In the genomic region with DNA sequence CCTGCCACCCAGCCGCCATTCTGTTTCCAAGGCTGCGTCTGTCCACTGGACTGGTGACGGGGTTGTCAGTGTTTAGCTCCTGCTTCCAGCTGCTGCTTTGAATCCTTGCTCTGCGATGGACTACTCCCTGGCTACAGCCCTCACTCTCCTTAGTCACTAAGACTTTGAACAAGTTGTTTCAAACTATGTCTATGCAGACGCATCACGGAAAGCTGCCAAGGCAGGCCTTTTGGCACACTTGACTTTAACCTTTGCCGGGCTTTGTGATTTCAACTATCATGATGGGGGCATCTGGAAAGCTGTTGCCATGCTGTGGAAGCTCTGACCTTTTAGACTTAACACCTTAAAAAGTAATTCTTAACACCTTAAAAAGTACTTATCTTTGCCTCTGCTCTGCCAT, we compare ENCODE assay signal across 37 cellular contexts. TPM values are rescaled to one million over a fixed set of nuclear protein-coding genes. Genes with fewer than 3 reads are reported as not detected.
"Had no signal": no experiment of that assay in that cellular context is flagged by ENCODE, and none has a peak within 500 bp of the region (broad histone marks: within the 10 kb centered on the region; RNA-seq: fewer than 3 reads in every experiment).

No MANE protein-coding gene starts in this region.

- H3K4me3 ChIP-seq: ascending aorta, cardiac muscle cell had no signal

- H3K27me3 ChIP-seq: ascending aorta, cardiac muscle cell had no signal

- H3K9me3 ChIP-seq: ascending aorta had no signal

- H3K9me3 Mint-ChIP-seq: activated B cell treated with CpG ODN at 0.5 μM for 24 hours; activated CD4-positive, alpha-beta memory T cell treated with anti-CD3 and anti-CD28 coated beads for 36 hours; activated CD4-positive, alpha-beta T cell treated with anti-CD3 and anti-CD28 coated beads, Interleukin-2, amount 10 ng/mL, durations not matched to agents 24 days and 14 days; activated CD8-positive, alpha-beta T cell treated with anti-CD3 and anti-CD28 coated beads for 36 hours; activated naive CD4-positive, alpha-beta T cell treated with anti-CD3 and anti-CD28 coated beads, Interleukin-2, amount 10 ng/mL, durations not matched to agents 7 days and 5 days; activated naive CD4-positive, alpha-beta T cell treated with anti-CD3 and anti-CD28 coated beads, Interleukin-2, amount 50 U/mL, for 24 hours; activated naive CD8-positive, alpha-beta T cell treated with anti-CD3 and anti-CD28 coated beads, Interleukin-2, amount 10 ng/mL, durations not matched to agents 7 days and 5 days; activated naive CD8-positive, alpha-beta T cell treated with anti-CD3 and anti-CD28 coated beads, Interleukin-2, amount 50 U/mL, for 24 hours; activated T-cell treated with anti-CD3 and anti-CD28 coated beads, Interleukin-2, amount 50 U/mL, for 24 hours; activated T-helper 2 cell treated with anti-CD3 and anti-CD28 coated beads, Interferon-gamma antibody, Interleukin-2, Interleukin-4, amounts not matched to agents 10 μg/mL and 5 μg/mL and 100 μg/mL, durations not matched to agents 14 hours and 24 hours and 36 hours; brain; central memory CD8-positive, alpha-beta T cell; T-helper 1 cell treated with Interleukin-12 subunit alpha and Interleukin-12 subunit beta and Interleukin-4 antibody, amounts not matched to agents 30 μg/mL and 1 μg/mL, for 36 hours; T-helper 2 cell treated with Interferon-gamma antibody and Interleukin-4, amounts not matched to agents 5 μg/mL and 100 μg/mL, for 36 hours had no signal

- ATAC-seq: activated CD8-positive, alpha-beta memory T cell treated with anti-CD3 and anti-CD28 coated beads, Interleukin-2, amount 10 ng/mL, durations not matched to agents 7 days and 5 days; activated CD8-positive, alpha-beta T cell treated with anti-CD3 and anti-CD28 coated beads for 36 hours; activated naive CD8-positive, alpha-beta T cell treated with anti-CD3 and anti-CD28 coated beads, Interleukin-2, amount 50 U/mL, for 24 hours had no signal

- H3K36me3 Mint-ChIP-seq: activated CD4-positive, alpha-beta memory T cell treated with anti-CD3 and anti-CD28 coated beads for 36 hours; activated CD8-positive, alpha-beta memory T cell treated with anti-CD3 and anti-CD28 coated beads, Interleukin-2, amount 10 ng/mL, durations not matched to agents 7 days and 5 days; activated naive CD4-positive, alpha-beta T cell treated with anti-CD3 and anti-CD28 coated beads, Interleukin-2, amount 10 ng/mL, durations not matched to agents 7 days and 5 days; activated naive CD4-positive, alpha-beta T cell treated with anti-CD3 and anti-CD28 coated beads, Interleukin-2, amount 50 U/mL, for 24 hours; activated naive CD8-positive, alpha-beta T cell; activated naive CD8-positive, alpha-beta T cell treated with anti-CD3 and anti-CD28 coated beads, Interleukin-2, amount 10 ng/mL, durations not matched to agents 7 days and 5 days; brain had no signal

- H3K27ac ChIP-seq: ascending aorta, cardiac muscle cell, VCaP had no signal

- H3K27ac Mint-ChIP-seq: activated B cell treated with CpG ODN at 0.5 μM for 24 hours; activated CD4-positive, alpha-beta memory T cell treated with anti-CD3 and anti-CD28 coated beads for 36 hours; activated CD4-positive, alpha-beta T cell treated with anti-CD3 and anti-CD28 coated beads, Interleukin-2, amount 10 ng/mL, durations not matched to agents 24 days and 14 days; activated CD8-positive, alpha-beta memory T cell treated with anti-CD3 and anti-CD28 coated beads, Interleukin-2, amount 10 ng/mL, durations not matched to agents 7 days and 5 days; activated CD8-positive, alpha-beta T cell treated with anti-CD3 and anti-CD28 coated beads for 36 hours; activated naive CD4-positive, alpha-beta T cell treated with anti-CD3 and anti-CD28 coated beads, Interleukin-2, amount 10 ng/mL, durations not matched to agents 7 days and 5 days; activated naive CD4-positive, alpha-beta T cell treated with anti-CD3 and anti-CD28 coated beads, Interleukin-2, amount 50 U/mL, for 24 hours; activated naive CD8-positive, alpha-beta T cell; activated naive CD8-positive, alpha-beta T cell treated with anti-CD3 and anti-CD28 coated beads, Interleukin-2, amount 10 ng/mL, durations not matched to agents 7 days and 5 days; activated naive CD8-positive, alpha-beta T cell treated with anti-CD3 and anti-CD28 coated beads, Interleukin-2, amount 50 U/mL, for 24 hours; activated T-cell treated with anti-CD3 and anti-CD28 coated beads, Interleukin-2, amount 50 U/mL, for 24 hours; activated T-helper 2 cell treated with anti-CD3 and anti-CD28 coated beads, Interferon-gamma antibody, Interleukin-2, Interleukin-4, amounts not matched to agents 10 μg/mL and 5 μg/mL and 100 μg/mL, durations not matched to agents 14 hours and 24 hours and 36 hours; brain; T-helper 1 cell treated with Interleukin-12 subunit alpha and Interleukin-12 subunit beta and Interleukin-4 antibody, amounts not matched to agents 30 μg/mL and 1 μg/mL, for 36 hours; T-helper 2 cell treated with Interferon-gamma antibody and Interleukin-4, amounts not matched to agents 5 μg/mL and 100 μg/mL, for 36 hours had no signal

- H3K4me3 Mint-ChIP-seq: activated B cell treated with CpG ODN at 0.5 μM for 24 hours; activated CD4-positive, alpha-beta memory T cell treated with anti-CD3 and anti-CD28 coated beads for 36 hours; activated CD4-positive, alpha-beta T cell treated with anti-CD3 and anti-CD28 coated beads, Interleukin-2, amount 10 ng/mL, durations not matched to agents 24 days and 14 days; activated CD8-positive, alpha-beta memory T cell treated with anti-CD3 and anti-CD28 coated beads, Interleukin-2, amount 10 ng/mL, durations not matched to agents 7 days and 5 days; activated CD8-positive, alpha-beta T cell treated with anti-CD3 and anti-CD28 coated beads for 36 hours; activated naive CD4-positive, alpha-beta T cell treated with anti-CD3 and anti-CD28 coated beads, Interleukin-2, amount 10 ng/mL, durations not matched to agents 7 days and 5 days; activated naive CD4-positive, alpha-beta T cell treated with anti-CD3 and anti-CD28 coated beads, Interleukin-2, amount 50 U/mL, for 24 hours; activated naive CD8-positive, alpha-beta T cell; activated naive CD8-positive, alpha-beta T cell treated with anti-CD3 and anti-CD28 coated beads, Interleukin-2, amount 10 ng/mL, durations not matched to agents 7 days and 5 days; activated naive CD8-positive, alpha-beta T cell treated with anti-CD3 and anti-CD28 coated beads, Interleukin-2, amount 50 U/mL, for 24 hours; activated T-cell treated with anti-CD3 and anti-CD28 coated beads, Interleukin-2, amount 50 U/mL, for 24 hours; brain; central memory CD8-positive, alpha-beta T cell; T-helper 1 cell treated with Interleukin-12 subunit alpha and Interleukin-12 subunit beta and Interleukin-4 antibody, amounts not matched to agents 30 μg/mL and 1 μg/mL, for 36 hours; T-helper 2 cell treated with Interferon-gamma antibody and Interleukin-4, amounts not matched to agents 5 μg/mL and 100 μg/mL, for 36 hours had no signal

- H3K4me1 Mint-ChIP-seq: activated B cell treated with CpG ODN at 0.5 μM for 24 hours; activated CD4-positive, alpha-beta T cell treated with anti-CD3 and anti-CD28 coated beads, Interleukin-2, amount 10 ng/mL, durations not matched to agents 24 days and 14 days; activated CD8-positive, alpha-beta memory T cell treated with anti-CD3 and anti-CD28 coated beads, Interleukin-2, amount 10 ng/mL, durations not matched to agents 7 days and 5 days; activated naive CD4-positive, alpha-beta T cell treated with anti-CD3 and anti-CD28 coated beads, Interleukin-2, amount 10 ng/mL, durations not matched to agents 7 days and 5 days; activated naive CD4-positive, alpha-beta T cell treated with anti-CD3 and anti-CD28 coated beads, Interleukin-2, amount 50 U/mL, for 24 hours; activated naive CD8-positive, alpha-beta T cell treated with anti-CD3 and anti-CD28 coated beads, Interleukin-2, amount 10 ng/mL, durations not matched to agents 7 days and 5 days; activated naive CD8-positive, alpha-beta T cell treated with anti-CD3 and anti-CD28 coated beads, Interleukin-2, amount 50 U/mL, for 24 hours; brain; central memory CD8-positive, alpha-beta T cell had no signal

- H3K4me1 ChIP-seq: ascending aorta had no signal

- DNase-seq: activated B cell treated with CpG ODN at 0.5 μM for 24 hours; activated CD4-positive, alpha-beta memory T cell treated with anti-CD3 and anti-CD28 coated beads for 36 hours; activated CD4-positive, alpha-beta T cell treated with anti-CD3 and anti-CD28 coated beads for 4 hours; activated CD4-positive, alpha-beta T cell treated with anti-CD3 and anti-CD28 coated beads, Interleukin-2, amount 10 ng/mL, durations not matched to agents 24 days and 14 days; activated CD4-positive, alpha-beta T cell treated with anti-CD3 and anti-CD28 coated beads, Interleukin-2, amount 50 U/mL, for 1 hour; activated CD4-positive, alpha-beta T cell treated with anti-CD3 and anti-CD28 coated beads, Interleukin-2, amount 50 U/mL, for 4 hours; activated CD4-positive, CD25-positive, alpha-beta regulatory T cell treated with anti-CD3 and anti-CD28 coated beads, Interleukin-2, amount 50 U/mL, for 72 hours; activated CD8-positive, alpha-beta memory T cell treated with anti-CD3 and anti-CD28 coated beads for 24 hours; activated CD8-positive, alpha-beta memory T cell treated with anti-CD3 and anti-CD28 coated beads, Interleukin-2, amount 10 ng/mL, durations not matched to agents 7 days and 5 days; activated CD8-positive, alpha-beta memory T cell treated with anti-CD3 and anti-CD28 coated beads, Interleukin-2, amount 50 U/mL, for 48 hours; activated CD8-positive, alpha-beta T cell treated with anti-CD3 and anti-CD28 coated beads for 36 hours; activated effector memory CD4-positive, alpha-beta T cell treated with Interleukin-2 at 50 U/mL for 16 hours; activated gamma-delta T cell; activated naive CD4-positive, alpha-beta T cell treated with anti-CD3 and anti-CD28 coated beads, Interleukin-2, amount 10 ng/mL, durations not matched to agents 7 days and 5 days; activated naive CD4-positive, alpha-beta T cell treated with Interleukin-2 at 50 U/mL for 16 hours; activated naive CD8-positive, alpha-beta T cell treated with anti-CD3 and anti-CD28 coated beads, Interleukin-2, amount 10 ng/mL, durations not matched to agents 7 days and 5 days; activated naive CD8-positive, alpha-beta T cell treated with anti-CD3 and anti-CD28 coated beads, Interleukin-2, amount 50 U/mL, for 24 hours; activated T-cell treated with anti-CD3 and anti-CD28 coated beads, Interleukin-2, amount 50 U/mL, for 24 hours; activated T-cell treated with anti-CD3 and anti-CD28 coated beads, Interleukin-2, amount 50 U/mL, for 48 hours; amygdala; anterior cingulate cortex; caudate nucleus; cerebellar nuclear complex; T-helper 1 cell; T-helper 2 cell; T-helper 9 cell had no signal

- H3K36me3 ChIP-seq: ascending aorta, cardiac muscle cell had no signal

- H3K27me3 Mint-ChIP-seq: activated CD4-positive, alpha-beta T cell treated with anti-CD3 and anti-CD28 coated beads, Interleukin-2, amount 10 ng/mL, durations not matched to agents 24 days and 14 days; activated naive CD4-positive, alpha-beta T cell treated with anti-CD3 and anti-CD28 coated beads, Interleukin-2, amount 10 ng/mL, durations not matched to agents 7 days and 5 days; activated naive CD8-positive, alpha-beta T cell had no signal

RNA-seq across cellular contexts. Expression of a gene that starts 54.4 kb away (rescaled TPM):
- total RNA-seq: activated B cell treated with CpG ODN at 0.5 μM for 24 hours; activated CD4-positive, alpha-beta memory T cell treated with anti-CD3 and anti-CD28 coated beads for 36 hours; activated CD4-positive, alpha-beta T cell treated with anti-CD3 and anti-CD28 coated beads, Interleukin-2, amount 10 ng/mL, durations not matched to agents 24 days and 14 days; activated CD8-positive, alpha-beta memory T cell treated with anti-CD3 and anti-CD28 coated beads, Interleukin-2, amount 10 ng/mL, durations not matched to agents 7 days and 5 days; activated CD8-positive, alpha-beta T cell treated with anti-CD3 and anti-CD28 coated beads for 36 hours; activated naive CD8-positive, alpha-beta T cell treated with anti-CD3 and anti-CD28 coated beads, Interleukin-2, amount 10 ng/mL, durations not matched to agents 7 days and 5 days; activated T-helper 2 cell treated with anti-CD3 and anti-CD28 coated beads, Interferon-gamma antibody, Interleukin-2, Interleukin-4, amounts not matched to agents 10 μg/mL and 5 μg/mL and 100 μg/mL, durations not matched to agents 14 hours and 24 hours and 36 hours; bronchial epithelial cell had no signal
